23 cellular contexts compared by ENCODE assay signal in genomic region chr12:26499979-26500640, GRCh38.
"Had no signal": no experiment of that assay in that cellular context is flagged by ENCODE, and none has a peak within 500 bp of the region (broad histone marks: within the 10 kb centered on the region; RNA-seq: fewer than 3 reads in every experiment).

No MANE protein-coding gene starts in this region.

- FAIRE-seq: astrocyte, bronchial epithelial cell, keratinocyte, small intestine had no signal

- H3K9me3 ChIP-seq: esophagus muscularis mucosa, left lung, stomach, upper lobe of right lung had no signal

- H3K4me3 Mint-ChIP-seq: activated naive CD4-positive, alpha-beta T cell treated with anti-CD3 and anti-CD28 coated beads, Interleukin-2, amount 50 U/mL, for 24 hours; activated T-cell treated with anti-CD3 and anti-CD28 coated beads, Interleukin-2, amount 50 U/mL, for 72 hours; dendritic cell treated with granulocyte-macrophage colony-stimulating factor and Interleukin-4, amounts not matched to agents 40 ng/mL and 50 ng/mL, for 4 days; memory B cell had no signal

- H3K27me3 ChIP-seq: esophagus muscularis mucosa, left lung, stomach, upper lobe of right lung had no signal

- H3K27ac Mint-ChIP-seq: activated naive CD4-positive, alpha-beta T cell treated with anti-CD3 and anti-CD28 coated beads, Interleukin-2, amount 50 U/mL, for 24 hours; activated T-cell treated with anti-CD3 and anti-CD28 coated beads, Interleukin-2, amount 50 U/mL, for 72 hours; dendritic cell treated with granulocyte-macrophage colony-stimulating factor and Interleukin-4, amounts not matched to agents 40 ng/mL and 50 ng/mL, for 4 days; memory B cell; progenitor cell of endocrine pancreas had no signal

- H3K4me1 ChIP-seq: stomach, upper lobe of right lung had no signal

- H3K9me3 Mint-ChIP-seq: activated naive CD4-positive, alpha-beta T cell treated with anti-CD3 and anti-CD28 coated beads, Interleukin-2, amount 50 U/mL, for 24 hours; activated T-cell treated with anti-CD3 and anti-CD28 coated beads, Interleukin-2, amount 50 U/mL, for 72 hours; dendritic cell treated with granulocyte-macrophage colony-stimulating factor and Interleukin-4, amounts not matched to agents 40 ng/mL and 50 ng/mL, for 4 days; memory B cell had no signal

- H3K4me1 Mint-ChIP-seq: activated naive CD4-positive, alpha-beta T cell treated with anti-CD3 and anti-CD28 coated beads, Interleukin-2, amount 50 U/mL, for 24 hours had no signal

- H3K27ac ChIP-seq: left lung, stomach, upper lobe of right lung, WERI-Rb-1 had no signal

- ATAC-seq: activated T-cell treated with anti-CD3 and anti-CD28 coated beads, Interleukin-2, amount 50 U/mL, for 72 hours; left lung; upper lobe of right lung had no signal

- H3K36me3 ChIP-seq: esophagus muscularis mucosa, left lung, stomach, upper lobe of right lung, WERI-Rb-1 had no signal

- H3K4me3 ChIP-seq: esophagus muscularis mucosa, left lung, stomach, upper lobe of right lung had no signal

- DNase-seq: activated CD4-positive, alpha-beta T cell treated with anti-CD3 and anti-CD28 coated beads for 1 hour; activated CD8-positive, alpha-beta memory T cell treated with anti-CD3 and anti-CD28 coated beads for 24 hours; activated CD8-positive, alpha-beta memory T cell treated with anti-CD3 and anti-CD28 coated beads, Interleukin-2, amount 50 U/mL, for 48 hours; activated gamma-delta T cell; activated T-cell treated with anti-CD3 and anti-CD28 coated beads, Interleukin-2, amount 50 U/mL, for 72 hours; effector CD8-positive, alpha-beta T cell; foreskin melanocyte; left lung; occipital lobe; right cardiac atrium; small intestine; stimulated activated CD4-positive, alpha-beta T cell treated with anti-CD3 and anti-CD28 coated beads, Interleukin-4, amount 100 ng/mL, for 1 hour; stomach; upper lobe of right lung; WERI-Rb-1 had no signal

- H3K27me3 Mint-ChIP-seq: activated naive CD4-positive, alpha-beta T cell treated with anti-CD3 and anti-CD28 coated beads, Interleukin-2, amount 50 U/mL, for 24 hours; dendritic cell treated with granulocyte-macrophage colony-stimulating factor and Interleukin-4, amounts not matched to agents 40 ng/mL and 50 ng/mL, for 4 days; memory B cell; progenitor cell of endocrine pancreas had no signal
